ENCODE assay signal across 8 cellular contexts in genomic region chr9:97632406-97632991, GRCh38. TPM values are rescaled to one million over a fixed set of nuclear protein-coding genes. Genes with fewer than 3 reads are reported as not detected.
A peak's percentile ranks its signal among the peaks of the same experiment; 100 is the strongest.
DNase-seq lines count a peak whose midpoint lies in the region; ATAC-seq, FAIRE-seq and TF ChIP-seq lines count a peak whose summit lies in the region.

No MANE protein-coding gene starts in this region.

- TF ChIP-seq CTCF in GM12875 (IDR thresholded peaks at IDR 0.05; ENCODE audit: borderline replicate concordance, insufficient read depth, low read depth, low read length): no peak
- no peak for TF ChIP-seq CTCF in HEK293 (tag by site-specific recombination; IDR thresholded peaks at IDR 0.05)
- no peak for TF ChIP-seq CTCF in activated B cell treated with CpG ODN at 0.5 μM for 24 hours (IDR thresholded peaks at IDR 0.05)
- TF ChIP-seq CTCF in H1 (IDR thresholded peaks at IDR 0.05; ENCODE audit: control extremely low read depth in 1 of 3, insufficient read depth in 1 of 3, low read depth in 1 of 3, low read length in 3 of 3): 0 out of 4 replicates have a peak, but pooled peaks of 1 of the 3 experiments have one; percentile 5
- no peak for TF ChIP-seq CTCF in mucosa of descending colon (IDR thresholded peaks at IDR 0.05)

- peaks cover 29 to 80% of the 10 kb centered on the region in 2 experiments for H3K79me2 ChIP-seq in H1 (ENCODE audit: control insufficient read depth in 1 of 2, insufficient read depth in 2 of 2, low read length in 2 of 2)

- no peak overlapping the region for H2BK20ac ChIP-seq in H1 (ENCODE audit: low read length)

- no peak overlapping the region for H2AK5ac ChIP-seq in H1 (ENCODE audit: low read depth, low read length)

- ATAC-seq in activated B cell treated with CpG ODN at 0.5 μM for 24 hours (ENCODE audit: low read depth): no peak
- peak; percentile 5 for ATAC-seq in mucosa of descending colon

- WGBS in H1 (ENCODE audit: extremely low coverage in 1 of 2, insufficient coverage in 1 of 2, insufficient read length in 1 of 2, insufficient replicate concordance in 2 of 2, low coverage in 1 of 2, low lambda C conversion rate in 2 of 2, missing lambda C conversion rate in 1 of 2), 2 experiments: 3% methylated on average over 25 of the region's 25 CpGs; no CpG with 5 or more reads in 1 of the 2 experiments

- H3K4me1 Mint-ChIP-seq in activated B cell treated with CpG ODN at 0.5 μM for 24 hours: peaks cover 43% of the 10 kb centered on the region

- peaks cover 5% of the 10 kb centered on the region for H3K23me2 ChIP-seq in H1 (ENCODE audit: low read depth, low read length)

- H3K9ac ChIP-seq in H1 (replicated peaks in 1 of 4; ENCODE audit: extremely low read depth in 1 of 4, low read depth in 3 of 4, low read length in 3 of 4): peak overlapping the region; percentile 75 to 98 (median 94)

- intact Hi-C loops in activated B cell treated with CpG ODN at 0.5 μM for 24 hours (cut with micrococcal nuclease): loop anchor here (5.0 to 10.0 kb wide), 5 partner anchors 472 to 1162 kb away; partner anchors contain the start of genes ANKS6, PRXL2C and ZNF510
- intact Hi-C loops in mucosa of descending colon (cut with DNase I, micrococcal nuclease): no loop called here

- no peak for TF ChIP-seq RAD21 in H1 (IDR thresholded peaks at IDR 0.05 in 1 of 2, conservative IDR thresholded peaks at IDR 0.05 in 1 of 2; ENCODE audit: low read depth in 2 of 2, low read length in 2 of 2)

- H2BK12ac ChIP-seq in H1 (ENCODE audit: low read depth, low read length): peak overlapping the region; percentile 91; the same call in 1 of the 2 replicates

- peaks cover 19% of the 10 kb centered on the region for H3K36me3 Mint-ChIP-seq in activated B cell treated with CpG ODN at 0.5 μM for 24 hours (ENCODE audit: low read depth)

- DNase-seq in NCI-H1092 treated with DMSO at 0.1 percent for 48 hours (lab: John Stamatoyannopoulos, UW): peak; percentile 57
- no peak for DNase-seq in activated B cell treated with CpG ODN at 0.5 μM for 24 hours
- peak in 1 of 2 experiments; percentile 17 for DNase-seq in H1 (ENCODE audit: low read depth in 1 of 2, low spot score in 2 of 2)
- peak; percentile 63 to 72 (median 71) for DNase-seq in mucosa of descending colon
- no peak for DNase-seq in EL

- no peaks in the 10 kb centered on the region for H3K27me3 ChIP-seq in H1 (replicated peaks in 1 of 4; ENCODE audit: control insufficient read depth in 3 of 4, extremely low read depth in 1 of 4, insufficient read depth in 3 of 4, low read length in 3 of 4)

- peak overlapping the region; percentile 100 for H3K4me3 Mint-ChIP-seq in activated B cell treated with CpG ODN at 0.5 μM for 24 hours

- TF ChIP-seq EP300 in H1 (IDR thresholded peaks at IDR 0.05; ENCODE audit: borderline replicate concordance in 1 of 2, low read depth in 2 of 2, low read length in 2 of 2): no peak

- peak overlapping the region; percentile 96 for H4K8ac ChIP-seq in H1 (ENCODE audit: extremely low read depth, insufficient read depth, low read length)

- H2BK5ac ChIP-seq in H1 (ENCODE audit: low read depth, low read length): peak overlapping the region; percentile 97

- POLR2A ChIA-PET in HEK293 (lab: Yijun Ruan, JAX) (interaction anchor here (0.5 to 2.4 kb wide), 20 partner anchors 8 to 1348 kb away, joined by 3 to 19 read pairs (median 4); partner anchors contain the start of genes ANP32B, TBC1D2, TRMO and XPA), activated B cell treated with CpG ODN at 0.5 μM for 24 hours (lab: Charles Lee) (interaction anchor here (0.9 to 3.2 kb wide), 17 partner anchors 13 to 1757 kb away, joined by 3 to 31 read pairs (median 8); partner anchors contain the start of genes ANP32B, ERCC6L2, TBC1D2 and TDRD7), H1 (lab: Charles Lee; ENCODE audit: partially characterized antibody) (interaction anchor here (0.7 to 2.3 kb wide), 15 partner anchors 10 to 1014 kb away, joined by 3 to 9 read pairs (median 4); no protein-coding TSS in a partner anchor)

- H3K9me3 ChIP-seq in HEK293 (ENCODE audit: control insufficient read depth, insufficient read depth, low read depth, low read length) (no peaks in the 10 kb centered on the region), H1 (ENCODE audit: insufficient read depth in 2 of 2, low read depth in 1 of 2, low read length in 1 of 2) (no peaks in the 10 kb centered on the region), mucosa of descending colon (no peaks in the 10 kb centered on the region)

- no peak overlapping the region for H4K91ac ChIP-seq in H1 (replicated peaks; ENCODE audit: insufficient read length, low read length)

- 0 out of 2 replicates have a peak overlapping the region, but pooled peaks have one; percentile 37 for H2AFZ ChIP-seq in H1 (ENCODE audit: low read length)

- H2BK120ac ChIP-seq in H1 (replicated peaks; ENCODE audit: low read depth, low read length): no peak overlapping the region

- no peak for FAIRE-seq in H1 (lab: Jason Lieb, UNC)

- H3K18ac ChIP-seq in H1 (ENCODE audit: extremely low read depth, low read length): peak overlapping the region; percentile 79; the same call in 1 of the 2 replicates

- H4K20me1 ChIP-seq in H1 (replicated peaks in 1 of 2; ENCODE audit: control insufficient read depth in 1 of 2, insufficient read depth in 2 of 2, low read length in 2 of 2): peaks cover 11 to 12% of the 10 kb centered on the region in 2 experiments

- peaks cover 8% of the 10 kb centered on the region; the same call in 1 of the 2 replicates for H3K79me1 ChIP-seq in H1 (ENCODE audit: low read depth, low read length)

- H3K9me3 Mint-ChIP-seq in activated B cell treated with CpG ODN at 0.5 μM for 24 hours: no peaks in the 10 kb centered on the region

- H3K27ac ChIP-seq in HEK293 (ENCODE audit: extremely low read depth, low read depth, low read length): peak overlapping the region; percentile 92
- peak overlapping the region; percentile 98 for H3K27ac ChIP-seq in H1 (ENCODE audit: low read depth, low read length)
- H3K27ac ChIP-seq in temporal lobe (ENCODE audit: low read depth, low read length): peak overlapping the region; percentile 83

- H3K27me3 Mint-ChIP-seq in activated B cell treated with CpG ODN at 0.5 μM for 24 hours: no peaks in the 10 kb centered on the region

- H2BK15ac ChIP-seq in H1 (ENCODE audit: low read length): no peak overlapping the region; the same call in 1 of the 2 replicates

- no peak; a peak in 1 of 3 replicates for TF ChIP-seq POLR2A in H1 (IDR thresholded peaks at IDR 0.05; ENCODE audit: control extremely low read depth in 1 of 2, low read depth in 2 of 2, low read length in 2 of 2)

- H3K4me3 ChIP-seq in GM12875 (ENCODE audit: low read depth, low read length) (peak overlapping the region; percentile 95), HEK293 (ENCODE audit: low read depth, low read length) (peak overlapping the region; percentile 97), H1 (ENCODE audit: extremely low read depth in 1 of 4, insufficient read depth in 2 of 4, low read depth in 3 of 4, low read length in 4 of 4) (peak overlapping the region; percentile 70 to 91 (median 87)), mucosa of descending colon (peak overlapping the region; percentile 92)

- no peak overlapping the region for H3K23ac ChIP-seq in H1 (ENCODE audit: insufficient read length)

- H3K4me2 ChIP-seq in H1 (ENCODE audit: insufficient read depth in 1 of 2, low read depth in 2 of 2, low read length in 2 of 2): peak overlapping the region; percentile 72 to 89

- CTCF ChIA-PET in HEK293 (lab: Yijun Ruan, JAX) (interaction anchor here (0.6 to 4.2 kb wide), 8 partner anchors 16 to 349 kb away, joined by 3 to 28 read pairs (median 4); no protein-coding TSS in a partner anchor), activated B cell treated with CpG ODN at 0.5 μM for 24 hours (lab: Charles Lee) (interaction anchor here (1.0 to 2.3 kb wide), 5 partner anchors 8 to 624 kb away, joined by 3 to 14 read pairs (median 5); partner anchors contain the start of gene TDRD7), H1 (lab: Charles Lee; ENCODE audit: partially characterized antibody) (interaction anchor here (0.7 to 3.0 kb wide), 2 partner anchors 10 to 17 kb away, joined by 3 to 16 read pairs; no protein-coding TSS in a partner anchor)

- H4K5ac ChIP-seq in H1 (ENCODE audit: insufficient read length, low read depth, low read length): peak overlapping the region; percentile 49

- H3K14ac ChIP-seq in H1 (ENCODE audit: insufficient read length): no peak overlapping the region

- H3K4me1 ChIP-seq in HEK293 (ENCODE audit: control insufficient read depth, insufficient read depth, low read length) (no peaks in the 10 kb centered on the region; the same call in 1 of the 2 replicates), H1 (replicated peaks in 1 of 4; ENCODE audit: control insufficient read depth in 3 of 4, insufficient read depth in 4 of 4, low read length in 3 of 4) (peaks cover 0 to 17% (median 4%) of the 10 kb centered on the region in 4 experiments; a peak in 6 of 7 replicates), mucosa of descending colon (ENCODE audit: low read depth) (peaks cover 29% of the 10 kb centered on the region)

- H3K27ac Mint-ChIP-seq in activated B cell treated with CpG ODN at 0.5 μM for 24 hours: peak overlapping the region; percentile 99

- H3K56ac ChIP-seq in H1 (replicated peaks; ENCODE audit: insufficient read length, low read depth, low read length): peak overlapping the region; percentile 52

- no peak overlapping the region for H3K4ac ChIP-seq in H1 (replicated peaks; ENCODE audit: insufficient read length, low read depth, low read length)

- H3K36me3 ChIP-seq in HEK293 (ENCODE audit: control insufficient read depth in 2 of 2, insufficient read depth in 1 of 2, low read length in 2 of 2): no peaks in the 10 kb centered on the region
- no peaks in the 10 kb centered on the region for H3K36me3 ChIP-seq in H1 (ENCODE audit: control insufficient read depth in 2 of 4, insufficient read depth in 4 of 4, low read length in 3 of 4)
- no peaks in the 10 kb centered on the region for H3K36me3 ChIP-seq in mucosa of descending colon (ENCODE audit: low read depth)

RNA-seq across cellular contexts. Expression of gene TSTD2, which starts 0.7 kb away (rescaled TPM):
- total RNA-seq in activated B cell treated with CpG ODN at 0.5 μM for 24 hours (18.0 and 21.6 TPM in 2 replicates), mucosa of descending colon (10 to 100 TPM; 18.8 to 28.2 (median 26.6) TPM), temporal lobe (28.3 TPM)
- total RNA-seq in H1 (2021; fragmentation: NEBNext Ultra II Directional; extraction: Animal tissue kit (Norgen Biotek cat#: 25700)): 16.1 and 16.3 TPM in 2 replicates
- polyA plus RNA-seq in H1 (2011; rRNA removed): 15.6 and 17.5 TPM in 2 replicates
- 19.2 TPM for polyA plus RNA-seq in H1 (2011; cell fraction: cytosol; rRNA removed)
- polyA plus RNA-seq in H1 (2011; cell fraction: nucleus; rRNA removed): 28.4 TPM
- 12.4 to 17.5 TPM (median 15.4 TPM) in 4 replicates for polyA plus RNA-seq in H1 (2012, experiment 1 of 2)
- 0.88 TPM for polyA plus RNA-seq in H1 (2012, experiment 2 of 2)
- polyA plus RNA-seq in H1 (2013, experiment 1 of 2): 12.2 TPM
- polyA plus RNA-seq in H1 (2013, experiment 2 of 2): 10.3 TPM
- 32.7 and 33.0 TPM in 2 replicates for polyA minus RNA-seq in H1 (2011; rRNA and poly(A)+ RNA removed)
- polyA minus RNA-seq in H1 (2011; cell fraction: cytosol; rRNA and poly(A)+ RNA removed): 15.8 TPM
- polyA minus RNA-seq in H1 (2011; cell fraction: nucleus; rRNA and poly(A)+ RNA removed): 33.1 TPM

RNA-seq across cellular contexts. Expression of gene NCBP1, which starts 1.1 kb away (rescaled TPM):
- total RNA-seq in activated B cell treated with CpG ODN at 0.5 μM for 24 hours: 31.3 and 36.3 TPM in 2 replicates
- total RNA-seq in H1 (2021; fragmentation: NEBNext Ultra II Directional; extraction: Animal tissue kit (Norgen Biotek cat#: 25700)): 54.0 and 57.5 TPM in 2 replicates
- 9.9 and 14.7 TPM in 2 replicates for polyA plus RNA-seq in H1 (2011; rRNA removed)
- 21.7 TPM for polyA plus RNA-seq in H1 (2011; cell fraction: cytosol; rRNA removed)
- polyA plus RNA-seq in H1 (2011; cell fraction: nucleus; rRNA removed): 14.9 TPM
- 25.0 to 49.7 TPM (median 33.9 TPM) in 4 replicates for polyA plus RNA-seq in H1 (2012, experiment 1 of 2)
- 3.0 TPM for polyA plus RNA-seq in H1 (2012, experiment 2 of 2)
- polyA plus RNA-seq in H1 (2013, experiment 1 of 2): 36.1 TPM
- polyA plus RNA-seq in H1 (2013, experiment 2 of 2): 30.7 TPM
- 40.8 and 48.7 TPM in 2 replicates for polyA minus RNA-seq in H1 (2011; rRNA and poly(A)+ RNA removed)
- 31.0 TPM for polyA minus RNA-seq in H1 (2011; cell fraction: cytosol; rRNA and poly(A)+ RNA removed)
- 50.2 TPM for polyA minus RNA-seq in H1 (2011; cell fraction: nucleus; rRNA and poly(A)+ RNA removed)
- total RNA-seq in mucosa of descending colon: 10 to 100 TPM; 29.0 to 37.0 (median 36.9) TPM
- 50.6 TPM for total RNA-seq in temporal lobe

Comparison
In these comparisons a context has a peak if more than half of its experiments do, and no peak if none do; other contexts are left out.
1. DNase-seq: peak in NCI-H1092 treated with DMSO at 0.1 percent for 48 hours (single experiment) and mucosa of descending colon (3 of 3); none in activated B cell treated with CpG ODN at 0.5 μM for 24 hours (single experiment) and EL (single experiment).
2. Peak in every context shown above with its lines, with median percentiles within 50 percentile points of each other: H3K4me3 ChIP-seq and H3K27ac ChIP-seq.